9 cellular contexts compared by ENCODE assay signal in the genomic region with DNA sequence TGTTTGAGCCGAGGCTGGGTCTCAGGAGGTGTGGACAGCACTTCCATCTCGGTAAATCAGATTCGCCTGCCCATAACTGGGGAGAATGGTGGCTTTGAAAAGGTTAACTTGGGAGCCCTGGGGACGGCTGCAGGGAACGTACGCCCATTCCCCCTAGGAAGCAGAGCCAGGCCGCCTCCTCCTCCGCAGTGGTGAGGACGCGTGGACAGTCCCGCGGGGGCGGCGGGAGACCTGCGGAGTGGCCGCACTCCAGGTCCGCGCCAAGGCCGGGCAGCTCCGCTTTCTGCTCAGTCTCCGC. TPM values are rescaled to one million over a fixed set of nuclear protein-coding genes. Genes with fewer than 3 reads are reported as not detected.
DNase-seq lines count a peak whose midpoint lies in the region; ATAC-seq, FAIRE-seq and TF ChIP-seq lines count a peak whose summit lies in the region.
"Had no signal": no experiment of that assay in that cellular context is flagged by ENCODE, and none has a peak within 500 bp of the region (broad histone marks: within the 10 kb centered on the region; RNA-seq: fewer than 3 reads in every experiment).

No MANE protein-coding gene starts in this region.

- in situ Hi-C loops in brain microvascular endothelial cell (cut with HindIII; ENCODE audit: low pct_ligation_motif_present, low sequenced_read_pairs) (no loop called here), KBM-7 (cut with MboI; ENCODE audit: low pct_unique_long_range_greater_than_20kb, low sequenced_read_pairs) (loop anchor here (25.0 kb wide), 2 partner anchors 348 to 548 kb away; no protein-coding TSS in a partner anchor)

- no peak overlapping the region for H2AK5ac ChIP-seq in mesendoderm (ENCODE audit: low read length)

- H3K4me1 ChIP-seq in mesendoderm (ENCODE audit: control insufficient read depth, low read depth, low read length), result peaks cover 1% of the 10 kb centered on the region

- peaks cover 66% of the 10 kb centered on the region for H3K27me3 Mint-ChIP-seq in activated CD4-positive, alpha-beta T cell treated with anti-CD3 and anti-CD28 coated beads, Interleukin-2, amount 10 ng/mL, durations not matched to agents 7 days and 5 days
- H3K27me3 Mint-ChIP-seq in T-helper 2 cell treated with Interferon-gamma antibody and Interleukin-4, amounts not matched to agents 5 μg/mL and 100 μg/mL, for 36 hours (ENCODE audit: low read depth), result peaks cover 65% of the 10 kb centered on the region

- no peak overlapping the region for H3K4ac ChIP-seq in mesendoderm (ENCODE audit: low read depth, low read length)

- peaks cover 23% of the 10 kb centered on the region for H3K4me1 Mint-ChIP-seq in activated CD4-positive, alpha-beta T cell treated with anti-CD3 and anti-CD28 coated beads, Interleukin-2, amount 10 ng/mL, durations not matched to agents 7 days and 5 days
- H3K4me1 Mint-ChIP-seq in T-helper 2 cell treated with Interferon-gamma antibody and Interleukin-4, amounts not matched to agents 5 μg/mL and 100 μg/mL, for 36 hours (ENCODE audit: low read depth), result no peaks in the 10 kb centered on the region

- no peak overlapping the region for H3K18ac ChIP-seq in mesendoderm (ENCODE audit: low read length)

- peak; percentile 64 for ATAC-seq in HG03280 (IDR thresholded peaks at IDR 0.05; ENCODE audit: unreplicated experiment)

- H3K27ac Mint-ChIP-seq in activated CD4-positive, alpha-beta T cell treated with anti-CD3 and anti-CD28 coated beads, Interleukin-2, amount 10 ng/mL, durations not matched to agents 7 days and 5 days, result no peak overlapping the region
- H3K27ac Mint-ChIP-seq in T-helper 2 cell treated with Interferon-gamma antibody and Interleukin-4, amounts not matched to agents 5 μg/mL and 100 μg/mL, for 36 hours, result no peak overlapping the region

- H3K27me3 ChIP-seq in brain microvascular endothelial cell (replicated peaks) (peaks cover 51% of the 10 kb centered on the region), mesendoderm (ENCODE audit: insufficient read depth, low read length, poor library complexity) (no peaks in the 10 kb centered on the region)

- no peak overlapping the region for H3K23ac ChIP-seq in mesendoderm (ENCODE audit: low read length)

- TF ChIP-seq CTCF in brain microvascular endothelial cell (IDR thresholded peaks at IDR 0.05; ENCODE audit: low read depth, low read length, missing control alignments), result peak; percentile 72

- POLR2A ChIA-PET in activated CD4-positive, alpha-beta T cell treated with anti-CD3 and anti-CD28 coated beads, Interleukin-2, amount 10 ng/mL, durations not matched to agents 7 days and 5 days (lab: Charles Lee), result no interaction called here

- no peak overlapping the region for H3K27ac ChIP-seq in brain microvascular endothelial cell
- no peak overlapping the region for H3K27ac ChIP-seq in mesendoderm (ENCODE audit: low read depth, low read length)

- peaks cover 39% of the 10 kb centered on the region for H3K79me2 ChIP-seq in mesendoderm (ENCODE audit: control insufficient read depth, insufficient read depth, low read length)

- peak overlapping the region; percentile 91 for H3K56ac ChIP-seq in mesendoderm (ENCODE audit: low read length)

- H2BK15ac ChIP-seq in mesendoderm (replicated peaks; ENCODE audit: low read depth), result no peak overlapping the region

- H4K5ac ChIP-seq in mesendoderm (ENCODE audit: low read length), result no peak overlapping the region

- no peaks in the 10 kb centered on the region for H3K36me3 Mint-ChIP-seq in activated CD4-positive, alpha-beta T cell treated with anti-CD3 and anti-CD28 coated beads, Interleukin-2, amount 10 ng/mL, durations not matched to agents 7 days and 5 days (ENCODE audit: low read depth)
- no peaks in the 10 kb centered on the region for H3K36me3 Mint-ChIP-seq in T-helper 2 cell treated with Interferon-gamma antibody and Interleukin-4, amounts not matched to agents 5 μg/mL and 100 μg/mL, for 36 hours (ENCODE audit: low read depth)

- H2BK120ac ChIP-seq in mesendoderm (ENCODE audit: low read depth, low read length), result no peak overlapping the region

- H3K4me2 ChIP-seq in mesendoderm (ENCODE audit: low read length), result peak overlapping the region; percentile 74

- H3K9ac ChIP-seq in mesendoderm (ENCODE audit: low read length), result peak overlapping the region; percentile 77

- no CpG with 5 or more reads among the region's 21 CpGs for WGBS in mesendoderm (ENCODE audit: extremely low coverage, insufficient coverage, low lambda C conversion rate)

- H2BK5ac ChIP-seq in mesendoderm (ENCODE audit: low read length), result no peak overlapping the region

- no peaks in the 10 kb centered on the region for H3K9me3 Mint-ChIP-seq in activated CD4-positive, alpha-beta T cell treated with anti-CD3 and anti-CD28 coated beads, Interleukin-2, amount 10 ng/mL, durations not matched to agents 7 days and 5 days
- no peaks in the 10 kb centered on the region for H3K9me3 Mint-ChIP-seq in T-helper 2 cell treated with Interferon-gamma antibody and Interleukin-4, amounts not matched to agents 5 μg/mL and 100 μg/mL, for 36 hours

- peaks cover under 1% of the 10 kb centered on the region for H3K79me1 ChIP-seq in mesendoderm (ENCODE audit: low read length)

- H3K4me3 ChIP-seq in brain microvascular endothelial cell (ENCODE audit: low read depth, low read length) (no peak overlapping the region), mesendoderm (ENCODE audit: low read length) (no peak overlapping the region)

- CTCF ChIA-PET in activated CD4-positive, alpha-beta T cell treated with anti-CD3 and anti-CD28 coated beads, Interleukin-2, amount 10 ng/mL, durations not matched to agents 7 days and 5 days (lab: Charles Lee), result interaction anchor here (1.1 to 1.5 kb wide), 3 partner anchors 9 to 342 kb away, joined by 3 to 4 read pairs (median 3); no protein-coding TSS in a partner anchor

- peak overlapping the region; percentile 40 for H3K4me3 Mint-ChIP-seq in activated CD4-positive, alpha-beta T cell treated with anti-CD3 and anti-CD28 coated beads, Interleukin-2, amount 10 ng/mL, durations not matched to agents 7 days and 5 days
- H3K4me3 Mint-ChIP-seq in T-helper 2 cell treated with Interferon-gamma antibody and Interleukin-4, amounts not matched to agents 5 μg/mL and 100 μg/mL, for 36 hours, result no peak overlapping the region

- no peak overlapping the region for H4K8ac ChIP-seq in mesendoderm (ENCODE audit: low read depth, low read length)

- no peaks in the 10 kb centered on the region for H3K36me3 ChIP-seq in brain microvascular endothelial cell (replicated peaks)
- no peaks in the 10 kb centered on the region for H3K36me3 ChIP-seq in mesendoderm (ENCODE audit: control insufficient read depth, insufficient read depth, low read length)

- DNase-seq in activated CD4-positive, alpha-beta T cell treated with anti-CD3 and anti-CD28 coated beads, Interleukin-2, amount 10 ng/mL, durations not matched to agents 7 days and 5 days, result no peak
- no peak for DNase-seq in activated CD4-positive, alpha-beta T cell treated with anti-CD3 and anti-CD28 coated beads for 4 hours
- no peak for DNase-seq in brain microvascular endothelial cell
- DNase-seq in mesendoderm, result no peak
- no peak for DNase-seq in RCC 7860 (ENCODE audit: low spot score)
- DNase-seq in T-helper 2 cell treated with Interferon-gamma antibody and Interleukin-4, amounts not matched to agents 5 μg/mL and 100 μg/mL, for 36 hours (ENCODE audit: low spot score), result no peak
- DNase-seq in KBM-7, result no peak

- FAIRE-seq in RCC 7860 (lab: Jason Lieb, UNC), result no peak
- FAIRE-seq: TTC549 had no signal

RNA-seq across cellular contexts. Expression of gene MYCN, which starts 0.8 kb away (rescaled TPM):
- not detected for total RNA-seq in activated CD4-positive, alpha-beta T cell treated with anti-CD3 and anti-CD28 coated beads, Interleukin-2, amount 10 ng/mL, durations not matched to agents 7 days and 5 days
- polyA plus RNA-seq in mesendoderm (2013, experiment 1 of 2), result 26.6 TPM
- 29.1 TPM for polyA plus RNA-seq in mesendoderm (2013, experiment 2 of 2)
